ENCODE assay signal across 1 cellular context in the genomic region with DNA sequence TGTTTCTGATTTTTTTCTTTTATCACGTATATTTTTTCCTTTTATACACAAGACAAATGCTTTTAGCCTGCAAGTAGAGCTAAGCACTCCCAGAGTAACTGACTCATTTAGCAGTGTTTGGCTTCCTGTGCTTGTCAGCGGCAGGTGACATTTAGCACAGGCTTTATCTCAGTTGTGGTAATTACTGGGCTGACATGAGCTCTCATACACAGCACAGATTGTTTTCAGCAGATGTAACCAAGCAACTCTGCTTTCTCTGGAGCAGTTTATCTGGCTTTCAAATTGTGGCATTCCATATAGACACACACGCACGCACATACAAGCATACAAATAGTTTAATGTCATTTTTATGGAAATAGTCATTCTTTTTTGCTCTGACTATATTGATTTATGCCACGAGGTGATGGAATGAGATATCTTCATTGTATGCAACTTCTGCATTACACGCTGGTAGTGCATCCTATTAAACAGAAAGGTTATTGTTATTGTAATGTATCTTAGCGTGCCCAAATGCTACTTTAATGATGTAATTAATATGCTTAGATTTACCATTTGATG.
TF ChIP-seq lines count a peak whose summit lies in the region.

No MANE protein-coding gene starts in this region.

TF ChIP-seq in HEK293, 187 proteins besides CTCF, POLR2A, EP300 and RAD21 (continued from another document):
- TF ChIP-seq, protein P1, sequence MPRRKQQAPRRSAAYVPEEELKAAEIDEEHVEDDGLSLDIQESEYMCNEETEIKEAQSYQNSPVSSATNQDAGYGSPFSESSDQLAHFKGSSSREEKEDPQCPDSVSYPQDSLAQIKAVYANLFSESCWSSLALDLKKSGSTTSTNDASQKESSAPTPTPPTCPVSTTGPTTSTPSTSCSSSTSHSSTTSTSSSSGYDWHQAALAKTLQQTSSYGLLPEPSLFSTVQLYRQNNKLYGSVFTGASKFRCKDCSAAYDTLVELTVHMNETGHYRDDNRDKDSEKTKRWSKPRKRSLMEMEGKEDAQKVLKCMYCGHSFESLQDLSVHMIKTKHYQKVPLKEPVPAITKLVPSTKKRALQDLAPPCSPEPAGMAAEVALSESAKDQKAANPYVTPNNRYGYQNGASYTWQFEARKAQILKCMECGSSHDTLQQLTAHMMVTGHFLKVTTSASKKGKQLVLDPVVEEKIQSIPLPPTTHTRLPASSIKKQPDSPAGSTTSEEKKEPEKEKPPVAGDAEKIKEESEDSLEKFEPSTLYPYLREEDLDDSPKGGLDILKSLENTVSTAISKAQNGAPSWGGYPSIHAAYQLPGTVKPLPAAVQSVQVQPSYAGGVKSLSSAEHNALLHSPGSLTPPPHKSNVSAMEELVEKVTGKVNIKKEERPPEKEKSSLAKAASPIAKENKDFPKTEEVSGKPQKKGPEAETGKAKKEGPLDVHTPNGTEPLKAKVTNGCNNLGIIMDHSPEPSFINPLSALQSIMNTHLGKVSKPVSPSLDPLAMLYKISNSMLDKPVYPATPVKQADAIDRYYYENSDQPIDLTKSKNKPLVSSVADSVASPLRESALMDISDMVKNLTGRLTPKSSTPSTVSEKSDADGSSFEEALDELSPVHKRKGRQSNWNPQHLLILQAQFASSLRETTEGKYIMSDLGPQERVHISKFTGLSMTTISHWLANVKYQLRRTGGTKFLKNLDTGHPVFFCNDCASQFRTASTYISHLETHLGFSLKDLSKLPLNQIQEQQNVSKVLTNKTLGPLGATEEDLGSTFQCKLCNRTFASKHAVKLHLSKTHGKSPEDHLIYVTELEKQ (tag by site-specific recombination; IDR thresholded peaks at IDR 0.05; ENCODE audit: borderline replicate concordance): peak; percentile 82
- no peak for TF ChIP-seq ZNF416 (tag by site-specific recombination; IDR thresholded peaks at IDR 0.05)
- TF ChIP-seq ZNF785 (tag by site-specific recombination; IDR thresholded peaks at IDR 0.05): no peak
- TF ChIP-seq WT1 (tag by site-specific recombination; IDR thresholded peaks at IDR 0.05): peak; percentile 41; the same call in 1 of the 2 replicates
- TF ChIP-seq ZNF2 (tag by site-specific recombination; IDR thresholded peaks at IDR 0.05): 0 out of 2 replicates have a peak, but pooled peaks have one; percentile 45
- no peak for TF ChIP-seq ZNF707 (tag by site-specific recombination; IDR thresholded peaks at IDR 0.05)
- TF ChIP-seq, protein P2, sequence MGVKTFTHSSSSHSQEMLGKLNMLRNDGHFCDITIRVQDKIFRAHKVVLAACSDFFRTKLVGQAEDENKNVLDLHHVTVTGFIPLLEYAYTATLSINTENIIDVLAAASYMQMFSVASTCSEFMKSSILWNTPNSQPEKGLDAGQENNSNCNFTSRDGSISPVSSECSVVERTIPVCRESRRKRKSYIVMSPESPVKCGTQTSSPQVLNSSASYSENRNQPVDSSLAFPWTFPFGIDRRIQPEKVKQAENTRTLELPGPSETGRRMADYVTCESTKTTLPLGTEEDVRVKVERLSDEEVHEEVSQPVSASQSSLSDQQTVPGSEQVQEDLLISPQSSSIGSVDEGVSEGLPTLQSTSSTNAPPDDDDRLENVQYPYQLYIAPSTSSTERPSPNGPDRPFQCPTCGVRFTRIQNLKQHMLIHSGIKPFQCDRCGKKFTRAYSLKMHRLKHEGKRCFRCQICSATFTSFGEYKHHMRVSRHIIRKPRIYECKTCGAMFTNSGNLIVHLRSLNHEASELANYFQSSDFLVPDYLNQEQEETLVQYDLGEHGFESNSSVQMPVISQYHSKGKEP (tag by site-specific recombination; IDR thresholded peaks at IDR 0.05): peak; percentile 92
- TF ChIP-seq ZNF501 (tag by site-specific recombination; IDR thresholded peaks at IDR 0.05): 0 out of 2 replicates have a peak, but pooled peaks have one; percentile 17
- TF ChIP-seq ZNF629 (tag by site-specific recombination; IDR thresholded peaks at IDR 0.05): peak; percentile 72
- peak; percentile 28; the same call in 1 of the 2 replicates for TF ChIP-seq SP3 (tag by site-specific recombination; IDR thresholded peaks at IDR 0.05)
- TF ChIP-seq, protein P3, sequence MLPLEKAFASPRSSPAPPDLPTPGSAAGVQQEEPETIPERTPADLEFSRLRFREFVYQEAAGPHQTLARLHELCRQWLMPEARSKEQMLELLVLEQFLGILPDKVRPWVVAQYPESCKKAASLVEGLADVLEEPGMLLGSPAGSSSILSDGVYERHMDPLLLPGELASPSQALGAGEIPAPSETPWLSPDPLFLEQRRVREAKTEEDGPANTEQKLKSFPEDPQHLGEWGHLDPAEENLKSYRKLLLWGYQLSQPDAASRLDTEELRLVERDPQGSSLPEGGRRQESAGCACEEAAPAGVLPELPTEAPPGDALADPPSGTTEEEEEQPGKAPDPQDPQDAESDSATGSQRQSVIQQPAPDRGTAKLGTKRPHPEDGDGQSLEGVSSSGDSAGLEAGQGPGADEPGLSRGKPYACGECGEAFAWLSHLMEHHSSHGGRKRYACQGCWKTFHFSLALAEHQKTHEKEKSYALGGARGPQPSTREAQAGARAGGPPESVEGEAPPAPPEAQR (tag by site-specific recombination; IDR thresholded peaks at IDR 0.05): no peak
- peak; percentile 61 for TF ChIP-seq ZXDB (tag by site-specific recombination; IDR thresholded peaks at IDR 0.05)
- TF ChIP-seq ZEB2 (tag by site-specific recombination; IDR thresholded peaks at IDR 0.05): peak; percentile 40; the same call in 1 of the 2 replicates
- no peak for TF ChIP-seq ZNF548 (tag by site-specific recombination; IDR thresholded peaks at IDR 0.05)
- no peak for TF ChIP-seq ZFP41 (tag by site-specific recombination; IDR thresholded peaks at IDR 0.05; ENCODE audit: borderline replicate concordance)
- TF ChIP-seq OSR2 (tag by site-specific recombination; IDR thresholded peaks at IDR 0.05): peak; percentile 92
- TF ChIP-seq, protein P4, sequence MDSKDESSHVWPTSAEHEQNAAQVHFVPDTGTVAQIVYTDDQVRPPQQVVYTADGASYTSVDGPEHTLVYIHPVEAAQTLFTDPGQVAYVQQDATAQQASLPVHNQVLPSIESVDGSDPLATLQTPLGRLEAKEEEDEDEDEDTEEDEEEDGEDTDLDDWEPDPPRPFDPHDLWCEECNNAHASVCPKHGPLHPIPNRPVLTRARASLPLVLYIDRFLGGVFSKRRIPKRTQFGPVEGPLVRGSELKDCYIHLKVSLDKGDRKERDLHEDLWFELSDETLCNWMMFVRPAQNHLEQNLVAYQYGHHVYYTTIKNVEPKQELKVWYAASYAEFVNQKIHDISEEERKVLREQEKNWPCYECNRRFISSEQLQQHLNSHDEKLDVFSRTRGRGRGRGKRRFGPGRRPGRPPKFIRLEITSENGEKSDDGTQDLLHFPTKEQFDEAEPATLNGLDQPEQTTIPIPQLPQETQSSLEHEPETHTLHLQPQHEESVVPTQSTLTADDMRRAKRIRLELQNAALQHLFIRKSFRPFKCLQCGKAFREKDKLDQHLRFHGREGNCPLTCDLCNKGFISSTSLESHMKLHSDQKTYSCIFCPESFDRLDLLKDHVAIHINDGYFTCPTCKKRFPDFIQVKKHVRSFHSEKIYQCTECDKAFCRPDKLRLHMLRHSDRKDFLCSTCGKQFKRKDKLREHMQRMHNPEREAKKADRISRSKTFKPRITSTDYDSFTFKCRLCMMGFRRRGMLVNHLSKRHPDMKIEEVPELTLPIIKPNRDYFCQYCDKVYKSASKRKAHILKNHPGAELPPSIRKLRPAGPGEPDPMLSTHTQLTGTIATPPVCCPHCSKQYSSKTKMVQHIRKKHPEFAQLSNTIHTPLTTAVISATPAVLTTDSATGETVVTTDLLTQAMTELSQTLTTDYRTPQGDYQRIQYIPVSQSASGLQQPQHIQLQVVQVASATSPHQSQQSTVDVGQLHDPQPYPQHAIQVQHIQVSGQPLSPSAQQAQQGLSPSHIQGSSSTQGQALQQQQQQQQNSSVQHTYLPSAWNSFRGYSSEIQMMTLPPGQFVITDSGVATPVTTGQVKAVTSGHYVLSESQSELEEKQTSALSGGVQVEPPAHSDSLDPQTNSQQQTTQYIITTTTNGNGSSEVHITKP (tag by site-specific recombination; IDR thresholded peaks at IDR 0.05): peak; percentile 64
- TF ChIP-seq, protein P5, sequence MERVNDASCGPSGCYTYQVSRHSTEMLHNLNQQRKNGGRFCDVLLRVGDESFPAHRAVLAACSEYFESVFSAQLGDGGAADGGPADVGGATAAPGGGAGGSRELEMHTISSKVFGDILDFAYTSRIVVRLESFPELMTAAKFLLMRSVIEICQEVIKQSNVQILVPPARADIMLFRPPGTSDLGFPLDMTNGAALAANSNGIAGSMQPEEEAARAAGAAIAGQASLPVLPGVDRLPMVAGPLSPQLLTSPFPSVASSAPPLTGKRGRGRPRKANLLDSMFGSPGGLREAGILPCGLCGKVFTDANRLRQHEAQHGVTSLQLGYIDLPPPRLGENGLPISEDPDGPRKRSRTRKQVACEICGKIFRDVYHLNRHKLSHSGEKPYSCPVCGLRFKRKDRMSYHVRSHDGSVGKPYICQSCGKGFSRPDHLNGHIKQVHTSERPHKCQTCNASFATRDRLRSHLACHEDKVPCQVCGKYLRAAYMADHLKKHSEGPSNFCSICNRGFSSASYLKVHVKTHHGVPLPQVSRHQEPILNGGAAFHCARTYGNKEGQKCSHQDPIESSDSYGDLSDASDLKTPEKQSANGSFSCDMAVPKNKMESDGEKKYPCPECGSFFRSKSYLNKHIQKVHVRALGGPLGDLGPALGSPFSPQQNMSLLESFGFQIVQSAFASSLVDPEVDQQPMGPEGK (tag by site-specific recombination; IDR thresholded peaks at IDR 0.05): peak; percentile 19; the same call in 1 of the 2 replicates
- no peak for TF ChIP-seq ZNF621 (tag by site-specific recombination; IDR thresholded peaks at IDR 0.05)
- TF ChIP-seq IKZF3 (tag by site-specific recombination; IDR thresholded peaks at IDR 0.05): peak; percentile 93
- TF ChIP-seq ZNF133 (tag by site-specific recombination; IDR thresholded peaks at IDR 0.05): no peak
- peak; percentile 86; the same call in 1 of the 2 replicates for TF ChIP-seq ZNF843 (tag by site-specific recombination; IDR thresholded peaks at IDR 0.05)
- no peak for TF ChIP-seq ZNF121 (tag by site-specific recombination; IDR thresholded peaks at IDR 0.05)
- TF ChIP-seq ZNF677 (tag by site-specific recombination; IDR thresholded peaks at IDR 0.05): no peak
- TF ChIP-seq ZNF626 (tag by site-specific recombination; IDR thresholded peaks at IDR 0.05): no peak
- TF ChIP-seq SETDB1 (IDR thresholded peaks at IDR 0.05; ENCODE audit: insufficient read length, low read length): no peak
- TF ChIP-seq BCL11B (tag by site-specific recombination; IDR thresholded peaks at IDR 0.05; ENCODE audit: low read depth): peak; percentile 60
- TF ChIP-seq SP7 (tag by site-specific recombination; IDR thresholded peaks at IDR 0.05): peak; percentile 98
- TF ChIP-seq, protein P6, sequence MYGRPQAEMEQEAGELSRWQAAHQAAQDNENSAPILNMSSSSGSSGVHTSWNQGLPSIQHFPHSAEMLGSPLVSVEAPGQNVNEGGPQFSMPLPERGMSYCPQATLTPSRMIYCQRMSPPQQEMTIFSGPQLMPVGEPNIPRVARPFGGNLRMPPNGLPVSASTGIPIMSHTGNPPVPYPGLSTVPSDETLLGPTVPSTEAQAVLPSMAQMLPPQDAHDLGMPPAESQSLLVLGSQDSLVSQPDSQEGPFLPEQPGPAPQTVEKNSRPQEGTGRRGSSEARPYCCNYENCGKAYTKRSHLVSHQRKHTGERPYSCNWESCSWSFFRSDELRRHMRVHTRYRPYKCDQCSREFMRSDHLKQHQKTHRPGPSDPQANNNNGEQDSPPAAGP (tag by site-specific recombination; IDR thresholded peaks at IDR 0.05): no peak
- TF ChIP-seq, protein P7, sequence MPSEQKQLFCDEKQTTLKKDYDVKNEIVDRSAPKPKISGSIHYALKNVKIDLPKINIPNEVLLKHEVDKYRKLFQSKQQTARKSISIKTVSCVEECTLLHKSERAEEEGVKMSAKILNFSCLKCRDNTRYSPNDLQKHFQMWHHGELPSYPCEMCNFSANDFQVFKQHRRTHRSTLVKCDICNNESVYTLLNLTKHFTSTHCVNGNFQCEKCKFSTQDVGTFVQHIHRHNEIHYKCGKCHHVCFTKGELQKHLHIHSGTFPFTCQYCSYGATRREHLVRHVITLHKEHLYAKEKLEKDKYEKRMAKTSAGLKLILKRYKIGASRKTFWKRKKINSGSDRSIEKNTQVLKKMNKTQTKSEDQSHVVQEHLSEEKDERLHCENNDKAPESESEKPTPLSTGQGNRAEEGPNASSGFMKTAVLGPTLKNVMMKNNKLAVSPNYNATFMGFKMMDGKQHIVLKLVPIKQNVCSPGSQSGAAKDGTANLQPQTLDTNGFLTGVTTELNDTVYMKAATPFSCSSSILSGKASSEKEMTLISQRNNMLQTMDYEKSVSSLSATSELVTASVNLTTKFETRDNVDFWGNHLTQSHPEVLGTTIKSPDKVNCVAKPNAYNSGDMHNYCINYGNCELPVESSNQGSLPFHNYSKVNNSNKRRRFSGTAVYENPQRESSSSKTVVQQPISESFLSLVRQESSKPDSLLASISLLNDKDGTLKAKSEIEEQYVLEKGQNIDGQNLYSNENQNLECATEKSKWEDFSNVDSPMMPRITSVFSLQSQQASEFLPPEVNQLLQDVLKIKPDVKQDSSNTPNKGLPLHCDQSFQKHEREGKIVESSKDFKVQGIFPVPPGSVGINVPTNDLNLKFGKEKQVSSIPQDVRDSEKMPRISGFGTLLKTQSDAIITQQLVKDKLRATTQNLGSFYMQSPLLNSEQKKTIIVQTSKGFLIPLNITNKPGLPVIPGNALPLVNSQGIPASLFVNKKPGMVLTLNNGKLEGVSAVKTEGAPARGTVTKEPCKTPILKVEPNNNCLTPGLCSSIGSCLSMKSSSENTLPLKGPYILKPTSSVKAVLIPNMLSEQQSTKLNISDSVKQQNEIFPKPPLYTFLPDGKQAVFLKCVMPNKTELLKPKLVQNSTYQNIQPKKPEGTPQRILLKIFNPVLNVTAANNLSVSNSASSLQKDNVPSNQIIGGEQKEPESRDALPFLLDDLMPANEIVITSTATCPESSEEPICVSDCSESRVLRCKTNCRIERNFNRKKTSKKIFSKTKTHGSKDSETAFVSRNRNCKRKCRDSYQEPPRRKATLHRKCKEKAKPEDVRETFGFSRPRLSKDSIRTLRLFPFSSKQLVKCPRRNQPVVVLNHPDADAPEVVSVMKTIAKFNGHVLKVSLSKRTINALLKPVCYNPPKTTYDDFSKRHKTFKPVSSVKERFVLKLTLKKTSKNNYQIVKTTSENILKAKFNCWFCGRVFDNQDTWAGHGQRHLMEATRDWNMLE (tag by site-specific recombination; conservative IDR thresholded peaks at IDR 0.05; ENCODE audit: low read depth): 0 out of 2 replicates have a peak, but pooled peaks have one; percentile 9
